In the genomic region with DNA sequence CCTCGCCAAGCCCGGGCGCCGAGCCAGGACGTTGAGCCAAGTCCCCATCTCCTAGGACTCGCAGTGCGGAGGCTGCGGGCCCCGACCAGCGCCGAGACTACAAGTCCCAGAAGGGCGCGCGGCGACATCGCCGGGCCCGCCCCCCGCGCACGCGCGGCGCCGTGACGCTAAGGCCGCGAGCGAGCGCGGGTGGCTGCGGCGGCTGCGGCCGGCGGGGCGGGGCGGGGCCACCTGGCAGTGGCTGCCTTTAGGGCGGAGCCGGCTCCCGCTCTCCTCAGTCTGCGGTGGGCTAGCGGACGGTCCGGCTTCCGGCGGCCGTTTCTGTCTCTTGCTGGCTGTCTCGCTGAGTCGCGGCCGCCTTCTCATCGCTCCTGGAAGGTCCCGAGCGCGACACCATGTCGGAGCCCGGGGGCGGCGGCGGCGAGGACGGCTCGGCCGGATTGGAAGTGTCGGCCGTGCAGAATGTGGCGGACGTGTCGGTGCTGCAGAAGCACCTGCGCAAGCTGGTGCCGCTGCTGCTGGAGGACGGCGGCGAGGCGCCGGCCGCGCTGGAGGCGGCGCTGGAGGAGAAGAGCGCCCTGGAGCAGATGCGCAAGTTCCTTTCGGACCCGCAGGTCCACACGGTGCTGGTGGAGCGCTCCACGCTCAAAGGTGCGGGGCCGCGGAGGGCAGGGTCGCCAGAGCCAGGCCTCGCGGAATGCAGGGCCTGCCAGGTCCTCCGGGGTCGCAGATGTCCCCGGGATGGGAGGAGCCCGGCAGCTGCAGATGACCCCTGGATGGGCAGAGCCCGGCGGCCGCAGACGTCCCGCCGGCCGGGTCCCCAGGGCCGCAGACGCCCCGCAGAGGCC, we compare ENCODE assay signal across 8 cellular contexts. TPM values are rescaled to one million over a fixed set of nuclear protein-coding genes. Genes with fewer than 3 reads are reported as not detected.
DNase-seq lines count a peak whose midpoint lies in the region; ATAC-seq and TF ChIP-seq lines count a peak whose summit lies in the region.

A gene (plus strand): TSS at position 277 of the 848 bp plus-strand sequence. CDS start 119 bp downstream, at position 396.

- H3K4me1 ChIP-seq in GM23248 (ENCODE audit: insufficient read depth), result peaks cover 40% of the 10 kb centered on the region
- H3K4me1 ChIP-seq in esophagus muscularis mucosa, result peaks cover 39 to 78% (median 70%) of the 10 kb centered on the region in 4 donors
- H3K4me1 ChIP-seq in muscle layer of duodenum (ENCODE audit: control insufficient read depth in 1 of 2, insufficient read depth in 2 of 2, low read length in 2 of 2), result peaks cover 18 to 41% of the 10 kb centered on the region in 2 donors

- peak within 1 kb of the TSS; percentile 89 for H2AFZ ChIP-seq in GM23248

- peak within 1 kb of the TSS; percentile 95 for H3K9ac ChIP-seq in GM23248

- WGBS in GM23248 (ENCODE audit: low coverage in 1 of 2, low lambda C conversion rate in 2 of 2, missing lambda C conversion rate in 2 of 2), 2 experiments, result 1% methylated on average over 61 to 98 of the region's 108 CpGs
- WGBS in esophagus muscularis mucosa, result 2% methylated on average over 27 of the region's 108 CpGs

- peaks cover 5% of the 10 kb centered on the region in 2 donors for H3K36me3 Mint-ChIP-seq in activated T-cell treated with anti-CD3 and anti-CD28 coated beads, Interleukin-2, amount 50 U/mL, for 72 hours (ENCODE audit: insufficient read depth in 2 of 2)

- peak; percentile 97 for TF ChIP-seq POLR2A in esophagus muscularis mucosa (IDR thresholded peaks at IDR 0.05; ENCODE audit: low read depth)

- no peaks in the 10 kb centered on the region for H3K9me2 ChIP-seq in GM23248 (ENCODE audit: insufficient read depth)

- H3K27me3 Mint-ChIP-seq in activated T-cell treated with anti-CD3 and anti-CD28 coated beads, Interleukin-2, amount 50 U/mL, for 72 hours (ENCODE audit: low read depth), result no peaks in the 10 kb centered on the region

- no peaks in the 10 kb centered on the region for H4K20me1 ChIP-seq in GM23248 (ENCODE audit: insufficient read depth)

- in situ Hi-C loops in GM23248 (cut with MboI), result loop anchor here (25.0 kb wide), 1 partner anchor 348 kb away; a partner anchor contains a TSS

- no peaks in the 10 kb centered on the region for H3K9me3 Mint-ChIP-seq in activated T-cell treated with anti-CD3 and anti-CD28 coated beads, Interleukin-2, amount 50 U/mL, for 72 hours

- peaks cover 7% of the 10 kb centered on the region; the same call in 1 of the 2 replicates for H3K36me3 ChIP-seq in GM23248 (ENCODE audit: low read depth)
- H3K36me3 ChIP-seq in esophagus muscularis mucosa, result peaks cover 0 to 11% (median 1%) of the 10 kb centered on the region in 4 donors
- H3K36me3 ChIP-seq in muscle layer of duodenum (ENCODE audit: control insufficient read depth in 1 of 2, insufficient read depth in 2 of 2, low read length in 2 of 2), result no peaks in the 10 kb centered on the region

- H3K4me1 Mint-ChIP-seq in activated T-cell treated with anti-CD3 and anti-CD28 coated beads, Interleukin-2, amount 50 U/mL, for 72 hours (ENCODE audit: low read depth), result peaks cover 62% of the 10 kb centered on the region

- H3K4me3 ChIP-seq in GM23248 (peak within 1 kb of the TSS; percentile 95), esophagus muscularis mucosa (peak within 1 kb of the TSS; percentile 97 to 100 (median 100)), muscle layer of duodenum (ENCODE audit: low read depth in 1 of 2, low read length in 2 of 2) (peak within 1 kb of the TSS; percentile 79 to 100)

- H3K27ac Mint-ChIP-seq in activated T-cell treated with anti-CD3 and anti-CD28 coated beads, Interleukin-2, amount 50 U/mL, for 72 hours, result peak within 1 kb of the TSS; percentile 96

- intact Hi-C loops in esophagus muscularis mucosa (cut with DNase I), result loop anchor here (5.0 kb wide), 1 partner anchor 353 kb away; a partner anchor contains a TSS

- H3K4me2 ChIP-seq in GM23248 (ENCODE audit: unreplicated experiment), result peak within 1 kb of the TSS; percentile 92

- no peak for TF ChIP-seq EP300 in esophagus muscularis mucosa (IDR thresholded peaks at IDR 0.05)

- H3K27me3 ChIP-seq in GM23248 (replicated peaks; ENCODE audit: insufficient read depth) (no peaks in the 10 kb centered on the region), esophagus muscularis mucosa (no peaks in the 10 kb centered on the region), muscle layer of duodenum (ENCODE audit: low read depth, low read length) (no peaks in the 10 kb centered on the region)

- H3K9me3 ChIP-seq in GM23248 (ENCODE audit: low read depth) (no peaks in the 10 kb centered on the region), esophagus muscularis mucosa (no peaks in the 10 kb centered on the region), muscle layer of duodenum (ENCODE audit: control insufficient read depth in 1 of 2, low read length in 2 of 2) (no peaks in the 10 kb centered on the region)

- no peak for TF ChIP-seq CTCF in esophagus muscularis mucosa (IDR thresholded peaks at IDR 0.05)

- H3K27ac ChIP-seq in GM23248 (peak within 1 kb of the TSS; percentile 84), esophagus muscularis mucosa (replicated peaks in 1 of 4) (peak within 1 kb of the TSS; percentile 98 to 99 (median 99)), muscle layer of duodenum (ENCODE audit: low read length) (peak within 1 kb of the TSS; percentile 95)

- H3K4me3 Mint-ChIP-seq in activated T-cell treated with anti-CD3 and anti-CD28 coated beads, Interleukin-2, amount 50 U/mL, for 72 hours, result peak within 1 kb of the TSS; percentile 95 to 96

- ATAC-seq in activated T-cell treated with anti-CD3 and anti-CD28 coated beads, Interleukin-2, amount 50 U/mL, for 72 hours (replicated peaks in 1 of 2), result peak; percentile 87 to 88

- peaks cover 27% of the 10 kb centered on the region for H3F3A ChIP-seq in GM23248 (ENCODE audit: insufficient read depth)

- DNase-seq in DMS79 (lab: John Stamatoyannopoulos, UW) (peak; percentile 97), GM23248 (peak; percentile 97), LHCN-M2 (ENCODE audit: low read depth) (peak; percentile 87), RKO (ENCODE audit: low spot score) (peak; percentile 92), esophagus muscularis mucosa (ENCODE audit: extremely low spot score) (peak; percentile 98)
- peak; percentile 92 to 95 for DNase-seq in activated T-cell treated with anti-CD3 and anti-CD28 coated beads, Interleukin-2, amount 50 U/mL, for 72 hours
- peak; percentile 74 to 75 for DNase-seq in stimulated activated CD8-positive, alpha-beta memory T cell treated with anti-CD3 and anti-CD28 coated beads, Interleukin-7, amount 100 ng/mL, for 1 hour (ENCODE audit: low read depth in 2 of 2)

- H3K79me2 ChIP-seq in GM23248 (ENCODE audit: insufficient read depth), result peaks cover 51% of the 10 kb centered on the region

RNA-seq across cellular contexts. Expression of the gene that starts here (rescaled TPM):
- 391 and 475 TPM in 2 replicates for total RNA-seq in GM23248 (2014; rRNA removed; shearing (Covaris generic))
- polyA plus RNA-seq in GM23248 (2016; fragmentation: Nextera tagmentation; extraction: Ambion mirVana), result 174 and 181 TPM in 2 replicates
- total RNA-seq in LHCN-M2 (2014; rRNA removed) (386 and 453 TPM in 2 replicates), esophagus muscularis mucosa (100 to 1,000 TPM; 608 to 897 (median 728) TPM)
- 397 TPM for polyA plus RNA-seq in LHCN-M2 (2012)
- 100 to 1,000 TPM; 300 to 335 TPM for total RNA-seq in activated T-cell treated with anti-CD3 and anti-CD28 coated beads, Interleukin-2, amount 50 U/mL, for 72 hours

Comparison
In these comparisons a context has a peak if more than half of its experiments do, and no peak if none do; other contexts are left out.
1. Peak in every context shown above with its lines: DNase-seq, ATAC-seq, H3K4me3 ChIP-seq and H3K27ac ChIP-seq.